In the genomic region with DNA sequence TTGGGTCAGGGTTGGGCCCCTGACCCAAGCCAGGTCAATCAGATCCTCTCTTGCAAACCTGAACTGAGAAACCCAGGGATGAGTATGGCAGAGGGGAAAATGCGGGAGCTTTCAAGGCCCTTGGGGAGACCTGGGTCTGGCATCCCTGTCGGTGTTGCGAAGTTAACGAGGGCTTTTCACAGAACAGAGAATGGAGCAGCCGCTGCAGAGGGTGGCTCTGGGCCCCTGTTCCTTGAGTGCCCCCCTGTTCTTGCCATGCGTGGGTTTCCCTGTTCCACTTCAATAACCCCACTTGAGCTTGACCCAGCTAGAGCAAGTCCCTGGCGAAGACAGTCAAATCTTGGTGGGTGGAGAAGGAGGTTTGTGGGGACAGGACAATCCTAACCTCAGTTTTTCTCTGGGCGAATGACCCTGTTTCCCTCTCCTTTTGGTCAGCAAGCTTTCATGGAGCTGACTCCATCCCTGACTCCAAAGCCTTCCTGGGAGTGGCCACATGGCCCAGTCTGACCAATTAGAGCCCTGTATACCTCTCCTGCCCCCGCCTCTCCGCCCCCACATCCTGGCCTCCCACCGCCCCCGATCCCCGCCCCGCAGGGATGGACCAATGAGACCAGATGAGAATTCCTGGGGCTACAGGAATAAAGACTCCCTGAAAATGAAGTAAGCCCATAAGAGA, we compare ENCODE assay signal across 12 cellular contexts. TPM values are rescaled to one million over a fixed set of nuclear protein-coding genes. Genes with fewer than 3 reads are reported as not detected.
DNase-seq lines count a peak whose midpoint lies in the region; ATAC-seq, FAIRE-seq and TF ChIP-seq lines count a peak whose summit lies in the region.
"Had no signal": no experiment of that assay in that cellular context is flagged by ENCODE, and none has a peak within 500 bp of the region (broad histone marks: within the 10 kb centered on the region; RNA-seq: fewer than 3 reads in every experiment).

No MANE protein-coding gene starts in this region.

- H3K27me3 ChIP-seq in astrocyte (ENCODE audit: insufficient read depth, low read length) = no peaks in the 10 kb centered on the region
- H3K27me3 ChIP-seq in CD4-positive, alpha-beta memory T cell (ENCODE audit: insufficient read depth, low read length) = no peaks in the 10 kb centered on the region

- CTCF ChIA-PET in CD4-positive, alpha-beta memory T cell (lab: Charles Lee; ENCODE audit: partially characterized antibody) = interaction anchor here (0.7 kb wide), 1 partner anchor 32 kb away, joined by 3 read pairs; no protein-coding TSS in a partner anchor
- CTCF ChIA-PET in activated CD4-positive, alpha-beta T cell treated with anti-CD3 and anti-CD28 coated beads for 36 hours (lab: Charles Lee) = interaction anchor here (0.6 to 3.5 kb wide), 6 partner anchors 9 to 209 kb away, joined by 3 to 21 read pairs (median 4); no protein-coding TSS in a partner anchor

- no peak for FAIRE-seq in astrocyte (lab: Jason Lieb, UNC)

- H3K36me3 Mint-ChIP-seq in astrocyte (ENCODE audit: low read depth, unreplicated experiment) = peaks cover 3% of the 10 kb centered on the region
- H3K36me3 Mint-ChIP-seq in CD4-positive, alpha-beta memory T cell = peaks cover 0 to 8% of the 10 kb centered on the region in 2 donors
- H3K36me3 Mint-ChIP-seq in activated CD4-positive, alpha-beta T cell treated with anti-CD3 and anti-CD28 coated beads for 36 hours (ENCODE audit: low read depth) = peaks cover 15% of the 10 kb centered on the region
- H3K36me3 Mint-ChIP-seq: natural killer cell treated with Interleukin-12 subunit alpha and Interleukin-12 subunit beta and Interleukin-15 and Interleukin-18, amount 100 ng/mL, for 72 hours had no signal

- POLR2A ChIA-PET in CD4-positive, alpha-beta memory T cell (lab: Charles Lee; ENCODE audit: partially characterized antibody) = interaction anchor here (4.8 kb wide), 1 partner anchor 12 kb away, joined by 22 read pairs; no protein-coding TSS in a partner anchor
- POLR2A ChIA-PET in activated CD4-positive, alpha-beta T cell treated with anti-CD3 and anti-CD28 coated beads for 36 hours (lab: Charles Lee) = no interaction called here

- DNase-seq in Daoy (ENCODE audit: low read depth) (peak; percentile 59), HuH-7 (ENCODE audit: low spot score) (peak; percentile 47), astrocyte (ENCODE audit: low read depth) (no peak), mucosa of descending colon (peak in 2 of 3 donors; percentile 27 to 42), HPDE6-E6E7 (ENCODE audit: extremely low spot score) (no peak)
- no peak for DNase-seq in CD4-positive, alpha-beta memory T cell
- no peak for DNase-seq in activated CD4-positive, alpha-beta T cell treated with anti-CD3 and anti-CD28 coated beads for 36 hours
- DNase-seq: activated CD4-positive, alpha-beta T cell treated with anti-CD3 and anti-CD28 coated beads, Interleukin-2, amount 50 U/mL, for 1 hour; left lung; NCI-H2171 treated with DMSO at 0.1 percent for 48 hours had no signal

- H3K36me3 ChIP-seq in astrocyte (ENCODE audit: insufficient read depth, low read length) (no peaks in the 10 kb centered on the region), mucosa of descending colon (ENCODE audit: low read depth) (no peaks in the 10 kb centered on the region)
- no peaks in the 10 kb centered on the region for H3K36me3 ChIP-seq in CD4-positive, alpha-beta memory T cell (ENCODE audit: insufficient read depth, low read length)
- H3K36me3 ChIP-seq: left lung had no signal

- no peak overlapping the region for H3K4me3 Mint-ChIP-seq in astrocyte (ENCODE audit: unreplicated experiment)
- H3K4me3 Mint-ChIP-seq in CD4-positive, alpha-beta memory T cell = no peak overlapping the region
- H3K4me3 Mint-ChIP-seq in activated CD4-positive, alpha-beta T cell treated with anti-CD3 and anti-CD28 coated beads for 36 hours = no peak overlapping the region
- H3K4me3 Mint-ChIP-seq: natural killer cell treated with Interleukin-12 subunit alpha and Interleukin-12 subunit beta and Interleukin-15 and Interleukin-18, amount 100 ng/mL, for 72 hours had no signal

- H3K4me1 ChIP-seq in astrocyte (ENCODE audit: insufficient read depth, low read length) = peaks cover 19% of the 10 kb centered on the region
- H3K4me1 ChIP-seq in mucosa of descending colon (ENCODE audit: low read depth) = peaks cover 17% of the 10 kb centered on the region
- peaks cover 21% of the 10 kb centered on the region for H3K4me1 ChIP-seq in CD4-positive, alpha-beta memory T cell (ENCODE audit: insufficient read depth, low read length)

- H3K9ac ChIP-seq in astrocyte (ENCODE audit: low read length) = no peak overlapping the region

- H3K9me3 Mint-ChIP-seq in astrocyte (ENCODE audit: unreplicated experiment) = peaks cover 7% of the 10 kb centered on the region
- no peaks in the 10 kb centered on the region for H3K9me3 Mint-ChIP-seq in CD4-positive, alpha-beta memory T cell
- no peaks in the 10 kb centered on the region for H3K9me3 Mint-ChIP-seq in activated CD4-positive, alpha-beta T cell treated with anti-CD3 and anti-CD28 coated beads for 36 hours (ENCODE audit: low read depth)
- H3K9me3 Mint-ChIP-seq: natural killer cell treated with Interleukin-12 subunit alpha and Interleukin-12 subunit beta and Interleukin-15 and Interleukin-18, amount 100 ng/mL, for 72 hours had no signal

- peak overlapping the region; percentile 23 for H3K4me2 ChIP-seq in astrocyte (ENCODE audit: low read length)

- H3K79me2 ChIP-seq in astrocyte (ENCODE audit: insufficient read depth, low read length) = peaks cover 27% of the 10 kb centered on the region

- H4K20me1 ChIP-seq in astrocyte (ENCODE audit: insufficient read depth, low read length) = peaks cover 12% of the 10 kb centered on the region

- ATAC-seq in mucosa of descending colon = no peak
- ATAC-seq in HG03139 (IDR thresholded peaks at IDR 0.05; ENCODE audit: unreplicated experiment) = no peak
- no peak for ATAC-seq in activated CD4-positive, alpha-beta T cell treated with anti-CD3 and anti-CD28 coated beads for 36 hours
- ATAC-seq: left lung; natural killer cell treated with Interleukin-12 subunit alpha and Interleukin-12 subunit beta and Interleukin-15 and Interleukin-18, amount 100 ng/mL, for 72 hours had no signal

- H3K4me1 Mint-ChIP-seq in astrocyte (ENCODE audit: low read depth, unreplicated experiment) = peaks cover 6% of the 10 kb centered on the region
- peaks cover 12 to 22% (median 17%) of the 10 kb centered on the region in 4 donors for H3K4me1 Mint-ChIP-seq in CD4-positive, alpha-beta memory T cell
- peaks cover 16% of the 10 kb centered on the region for H3K4me1 Mint-ChIP-seq in activated CD4-positive, alpha-beta T cell treated with anti-CD3 and anti-CD28 coated beads for 36 hours

- no peak overlapping the region for H3K27ac Mint-ChIP-seq in astrocyte (ENCODE audit: unreplicated experiment)
- peak overlapping the region in 2 of 7 donors; percentile 66 to 99 for H3K27ac Mint-ChIP-seq in CD4-positive, alpha-beta memory T cell
- no peak overlapping the region for H3K27ac Mint-ChIP-seq in activated CD4-positive, alpha-beta T cell treated with anti-CD3 and anti-CD28 coated beads for 36 hours
- H3K27ac Mint-ChIP-seq: natural killer cell treated with Interleukin-12 subunit alpha and Interleukin-12 subunit beta and Interleukin-15 and Interleukin-18, amount 100 ng/mL, for 72 hours had no signal

- TF ChIP-seq CTCF in astrocyte (IDR thresholded peaks at IDR 0.05; ENCODE audit: insufficient read depth, low read depth, low read length) = no peak
- TF ChIP-seq CTCF in mucosa of descending colon (IDR thresholded peaks at IDR 0.05) = no peak

- intact Hi-C loops in mucosa of descending colon (cut with DNase I, micrococcal nuclease) = no loop called here
- intact Hi-C loops in CD4-positive, alpha-beta memory T cell (cut with micrococcal nuclease) = loop anchor here (10.0 kb wide), 3 partner anchors 627 to 897 kb away; a partner anchor contains a TSS
- intact Hi-C loops in activated CD4-positive, alpha-beta T cell treated with anti-CD3 and anti-CD28 coated beads for 36 hours (cut with DNase I, micrococcal nuclease) = loop anchor here in 1 of 2 experiments (10.0 kb wide), 1 partner anchor 517 kb away; a partner anchor contains a TSS

- H3K4me3 ChIP-seq in astrocyte (ENCODE audit: insufficient read depth, low read depth, low read length) = no peak overlapping the region
- H3K4me3 ChIP-seq in mucosa of descending colon = no peak overlapping the region
- H3K4me3 ChIP-seq in CD4-positive, alpha-beta memory T cell (ENCODE audit: low read length in 2 of 2) = no peak overlapping the region
- H3K4me3 ChIP-seq: left lung had no signal

- peaks cover 4% of the 10 kb centered on the region for H3K27me3 Mint-ChIP-seq in astrocyte (ENCODE audit: low read depth, unreplicated experiment)
- peaks cover 3 to 5% of the 10 kb centered on the region in 2 donors for H3K27me3 Mint-ChIP-seq in CD4-positive, alpha-beta memory T cell
- H3K27me3 Mint-ChIP-seq in activated CD4-positive, alpha-beta T cell treated with anti-CD3 and anti-CD28 coated beads for 36 hours = peaks cover 3% of the 10 kb centered on the region

- H3K9me3 ChIP-seq in astrocyte (ENCODE audit: insufficient read depth, low read depth, low read length) = no peaks in the 10 kb centered on the region
- H3K9me3 ChIP-seq in mucosa of descending colon = no peaks in the 10 kb centered on the region
- H3K9me3 ChIP-seq in CD4-positive, alpha-beta memory T cell (ENCODE audit: control insufficient read depth in 1 of 2, low read length in 2 of 2) = no peaks in the 10 kb centered on the region
- H3K9me3 ChIP-seq: left lung had no signal

- H3K27ac ChIP-seq in astrocyte (ENCODE audit: low read depth, low read length) = no peak overlapping the region
- H3K27ac ChIP-seq in CD4-positive, alpha-beta memory T cell (ENCODE audit: low read depth, low read length) = no peak overlapping the region
- H3K27ac ChIP-seq: left lung had no signal

- H2AFZ ChIP-seq in astrocyte (ENCODE audit: low read depth, low read length) = no peak overlapping the region

RNA-seq across cellular contexts. Expression of a gene that starts 2.9 kb away (rescaled TPM):
- total RNA-seq in Daoy (2014; rRNA removed; shearing (Covaris generic)) = 474 and 499 TPM in 2 replicates
- total RNA-seq in astrocyte (354 and 364 TPM in 2 replicates), mucosa of descending colon (100 to 1,000 TPM; 153 to 283 (median 246) TPM)
- total RNA-seq in CD4-positive, alpha-beta memory T cell = 10 to 100 TPM; 45.1 to 46.4 TPM
- 100 to 1,000 TPM; 100 to 103 TPM for polyA plus RNA-seq in CD4-positive, alpha-beta memory T cell
- 100 to 1,000 TPM; 482 to 486 TPM for total RNA-seq in activated CD4-positive, alpha-beta T cell treated with anti-CD3 and anti-CD28 coated beads for 36 hours

RNA-seq across cellular contexts. Expression of a gene that starts 39.3 kb away (rescaled TPM):
- total RNA-seq in Daoy (2014; rRNA removed; shearing (Covaris generic)) = 62.3 and 66.9 TPM in 2 replicates
- 88.8 and 91.1 TPM in 2 replicates for total RNA-seq in astrocyte
- 10 to 100 TPM; 24.5 to 38.3 (median 26.8) TPM for total RNA-seq in mucosa of descending colon
- total RNA-seq in CD4-positive, alpha-beta memory T cell = 10 to 100 TPM; 13.3 to 16.0 TPM
- polyA plus RNA-seq in CD4-positive, alpha-beta memory T cell = 10 to 100 TPM; 28.5 to 28.8 TPM
- total RNA-seq in activated CD4-positive, alpha-beta T cell treated with anti-CD3 and anti-CD28 coated beads for 36 hours = 10 to 100 TPM; 28.7 to 38.7 TPM

Comparison
In these comparisons a context has a peak if more than half of its experiments do, and no peak if none do; other contexts are left out.
1. DNase-seq: peak in Daoy (single experiment), HuH-7 (single experiment) and mucosa of descending colon (2 of 3); none in astrocyte (single experiment), CD4-positive, alpha-beta memory T cell (0 of 5), activated CD4-positive, alpha-beta T cell treated with anti-CD3 and anti-CD28 coated beads for 36 hours (single experiment) and HPDE6-E6E7 (single experiment).